ENCODE assay signal across 21 cellular contexts in the genomic region with DNA sequence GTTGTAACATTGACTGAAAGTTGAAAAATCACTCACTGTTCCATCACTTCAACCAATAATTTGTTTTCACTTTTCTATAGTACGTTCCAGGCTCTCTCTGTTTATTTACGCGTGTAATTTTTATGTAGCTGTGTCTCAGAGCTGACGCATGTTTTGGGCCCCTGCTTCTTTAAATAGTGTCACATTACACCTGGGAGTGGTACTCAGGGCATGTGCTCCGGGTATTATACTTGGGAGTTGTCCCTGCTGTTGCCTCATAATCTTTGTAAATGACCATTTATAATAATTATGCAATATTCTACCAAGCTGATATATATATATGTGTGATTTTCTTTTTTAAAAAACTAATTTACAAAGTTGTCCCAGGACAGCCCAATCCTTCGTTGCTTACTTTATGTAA.
DNase-seq lines count a peak whose midpoint lies in the region; ATAC-seq and TF ChIP-seq lines count a peak whose summit lies in the region.
"Had no signal": no experiment of that assay in that cellular context is flagged by ENCODE, and none has a peak within 500 bp of the region (broad histone marks: within the 10 kb centered on the region; RNA-seq: fewer than 3 reads in every experiment).

No MANE protein-coding gene starts in this region.

- CTCF ChIA-PET in HCT116 (lab: Charles Lee): no interaction called here
- CTCF ChIA-PET in Caco-2 (lab: Charles Lee): no interaction called here

- H3K27me3 ChIP-seq in HCT116 (ENCODE audit: insufficient read depth, low read length): no peaks in the 10 kb centered on the region
- no peaks in the 10 kb centered on the region for H3K27me3 ChIP-seq in Caco-2 (replicated peaks; ENCODE audit: control insufficient read depth, insufficient read depth, low read length)
- H3K27me3 ChIP-seq: transverse colon had no signal

- H3K9me2 ChIP-seq in HCT116 (ENCODE audit: insufficient read depth): no peaks in the 10 kb centered on the region

- ATAC-seq in HCT116: no peak

- BruUV-seq in HCT116 (replicated peaks; lab: Mats Ljungman, UMichigan) (no TSS peak), Caco-2 (replicated peaks; lab: Mats Ljungman, UMichigan) (no TSS peak)

- TF ChIP-seq RAD21 in HCT116 (IDR thresholded peaks at IDR 0.05; ENCODE audit: low read depth): no peak

- H3K4me1 Mint-ChIP-seq in Caco-2 (ENCODE audit: low read depth, unreplicated experiment) (no peaks in the 10 kb centered on the region), HFFc6 (ENCODE audit: low read depth) (peaks cover 48% of the 10 kb centered on the region)
- H3K4me1 Mint-ChIP-seq: central memory CD8-positive, alpha-beta T cell; memory B cell had no signal

- H3K4me3 Mint-ChIP-seq in Caco-2 (ENCODE audit: unreplicated experiment): no peak overlapping the region
- H3K4me3 Mint-ChIP-seq in HFFc6: no peak overlapping the region
- H3K4me3 Mint-ChIP-seq: activated naive CD8-positive, alpha-beta T cell treated with anti-CD3 and anti-CD28 coated beads for 36 hours; CD4-positive, CD25-positive, alpha-beta regulatory T cell; central memory CD8-positive, alpha-beta T cell; memory B cell had no signal

- POLR2A ChIA-PET in HCT116 (lab: Charles Lee): no interaction called here
- POLR2A ChIA-PET in Caco-2 (lab: Charles Lee): no interaction called here

- H3K4me1 ChIP-seq in HCT116 (ENCODE audit: control insufficient read depth in 1 of 2, insufficient read depth in 2 of 2, low read length in 2 of 2) (peaks cover 14 to 69% of the 10 kb centered on the region in 2 experiments), Caco-2 (no peaks in the 10 kb centered on the region)

- no peak overlapping the region for H3K27ac ChIP-seq in HCT116 (ENCODE audit: low read depth, low read length)
- H3K27ac ChIP-seq: transverse colon had no signal

- peak overlapping the region; percentile 22 for H2AFZ ChIP-seq in HCT116 (ENCODE audit: low read depth, low read length, poor library complexity, severe bottlenecking)

- H3K79me2 ChIP-seq in HCT116 (ENCODE audit: insufficient read depth, low read length): no peaks in the 10 kb centered on the region

- no peaks in the 10 kb centered on the region for H3K36me3 Mint-ChIP-seq in Caco-2 (ENCODE audit: insufficient read depth, unreplicated experiment)
- H3K36me3 Mint-ChIP-seq in HFFc6 (ENCODE audit: low read depth): no peaks in the 10 kb centered on the region
- H3K36me3 Mint-ChIP-seq: activated naive CD8-positive, alpha-beta T cell treated with anti-CD3 and anti-CD28 coated beads for 36 hours; CD4-positive, CD25-positive, alpha-beta regulatory T cell; memory B cell had no signal

- H3K27me3 Mint-ChIP-seq in Caco-2 (ENCODE audit: insufficient read depth, unreplicated experiment) (no peaks in the 10 kb centered on the region), HFFc6 (ENCODE audit: insufficient read depth) (peaks cover 2% of the 10 kb centered on the region; the same call in 1 of the 2 replicates)
- H3K27me3 Mint-ChIP-seq: activated naive CD8-positive, alpha-beta T cell treated with anti-CD3 and anti-CD28 coated beads for 36 hours; CD4-positive, CD25-positive, alpha-beta regulatory T cell; central memory CD8-positive, alpha-beta T cell; memory B cell had no signal

- TF ChIP-seq CTCF in HCT116 (IDR thresholded peaks at IDR 0.05 in 2 of 3, conservative IDR thresholded peaks at IDR 0.05 in 1 of 3; ENCODE audit: borderline replicate concordance in 1 of 3, insufficient read depth in 1 of 3, low read depth in 2 of 3, low read length in 2 of 3): no peak
- no peak for TF ChIP-seq CTCF in Caco-2 (IDR thresholded peaks at IDR 0.05; ENCODE audit: insufficient read depth in 1 of 2, low read depth in 1 of 2, low read length in 1 of 2, severe bottlenecking in 1 of 2, unreplicated experiment in 1 of 2)
- TF ChIP-seq CTCF in HFFc6 (IDR thresholded peaks at IDR 0.05): no peak

- no peak overlapping the region for H3K4me3 ChIP-seq in HCT116 (replicated peaks in 1 of 2; ENCODE audit: low read depth in 1 of 2, low read length in 2 of 2)
- H3K4me3 ChIP-seq in Caco-2 (ENCODE audit: low read depth, low read length): no peak overlapping the region
- H3K4me3 ChIP-seq: transverse colon had no signal

- H3K27ac Mint-ChIP-seq in Caco-2 (ENCODE audit: unreplicated experiment) (no peak overlapping the region), HFFc6 (no peak overlapping the region)
- H3K27ac Mint-ChIP-seq: activated naive CD8-positive, alpha-beta T cell treated with anti-CD3 and anti-CD28 coated beads for 36 hours; memory B cell had no signal

- H4K20me1 ChIP-seq in HCT116 (ENCODE audit: insufficient read depth): no peaks in the 10 kb centered on the region

- TF ChIP-seq POLR2A in HCT116 (IDR thresholded peaks at IDR 0.05; ENCODE audit: borderline replicate concordance, extremely low read depth, insufficient read depth, insufficient read length): no peak

- no peak overlapping the region for H3K9ac ChIP-seq in HCT116 (ENCODE audit: low read length)

- peak overlapping the region; percentile 60; the same call in 1 of the 2 replicates for H3K4me2 ChIP-seq in HCT116 (ENCODE audit: low read length)

- peak; percentile 89 for DNase-seq in DMS53 (lab: John Stamatoyannopoulos, UW)
- no peak for DNase-seq in HCT116 (ENCODE audit: low read depth, low spot score)
- peak; percentile 40 for DNase-seq in NCI-H69 (lab: John Stamatoyannopoulos, UW)
- peak; percentile 50 for DNase-seq in left kidney (ENCODE audit: low read depth, low spot score)
- DNase-seq in activated naive CD4-positive, alpha-beta T cell treated with Interleukin-2 at 50 U/mL for 16 hours: no peak
- no peak for DNase-seq in Caco-2
- no peak for DNase-seq in HFFc6
- DNase-seq: activated CD4-positive, alpha-beta T cell treated with anti-CD3 and anti-CD28 coated beads, Interleukin-2, amount 50 U/mL, for 1 hour; activated naive CD8-positive, alpha-beta T cell treated with anti-CD3 and anti-CD28 coated beads for 36 hours; CD4-positive, CD25-positive, alpha-beta regulatory T cell; dermis blood vessel endothelial cell; DMS79; GF-D8; islet precursor cell; KG1; NCI-H1694; NCI-H446 treated with DMSO at 0.1 percent for 48 hours; T1000; transverse colon had no signal

- RAD21 ChIA-PET in HCT116 (lab: Charles Lee; ENCODE audit: low non-redundant PET in 1 of 2, low total read pairs in 2 of 2, uncharacterized antibody in 2 of 2, unreplicated experiment in 2 of 2): no interaction called here

- H3K36me3 ChIP-seq in HCT116 (ENCODE audit: control insufficient read depth in 1 of 2, insufficient read depth in 2 of 2, low read length in 2 of 2): no peaks in the 10 kb centered on the region
- no peaks in the 10 kb centered on the region for H3K36me3 ChIP-seq in Caco-2 (ENCODE audit: control insufficient read depth, insufficient read depth, low read length)
- H3K36me3 ChIP-seq: transverse colon had no signal

- no peaks in the 10 kb centered on the region for H3K9me3 ChIP-seq in HCT116 (ENCODE audit: control insufficient read depth in 1 of 2, insufficient read depth in 1 of 2, low read depth in 1 of 2, low read length in 2 of 2)
- no peaks in the 10 kb centered on the region for H3K9me3 ChIP-seq in Caco-2
- H3K9me3 ChIP-seq: transverse colon had no signal

- H3K9me3 Mint-ChIP-seq in Caco-2 (ENCODE audit: unreplicated experiment) (no peaks in the 10 kb centered on the region), HFFc6 (no peaks in the 10 kb centered on the region)
- H3K9me3 Mint-ChIP-seq: activated naive CD8-positive, alpha-beta T cell treated with anti-CD3 and anti-CD28 coated beads for 36 hours; CD4-positive, CD25-positive, alpha-beta regulatory T cell; central memory CD8-positive, alpha-beta T cell; memory B cell had no signal

- intact Hi-C loops in HCT116 (cut with micrococcal nuclease) (no loop called here), Caco-2 (cut with micrococcal nuclease; ENCODE audit: unreplicated experiment) (no loop called here)

TF ChIP-seq in HCT116, 20 proteins besides CTCF, POLR2A, EP300 and RAD21:
- no peak for TF ChIP-seq EZH2 (IDR thresholded peaks at IDR 0.05)
- TF ChIP-seq CBX3 (IDR thresholded peaks at IDR 0.05; ENCODE audit: low read depth): no peak
- TF ChIP-seq, protein P1, sequence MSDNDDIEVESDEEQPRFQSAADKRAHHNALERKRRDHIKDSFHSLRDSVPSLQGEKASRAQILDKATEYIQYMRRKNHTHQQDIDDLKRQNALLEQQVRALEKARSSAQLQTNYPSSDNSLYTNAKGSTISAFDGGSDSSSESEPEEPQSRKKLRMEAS (IDR thresholded peaks at IDR 0.05): peak; percentile 15; the same call in 1 of the 2 replicates
- no peak for TF ChIP-seq SIN3A (IDR thresholded peaks at IDR 0.05; ENCODE audit: low read depth)
- TF ChIP-seq, protein P2, sequence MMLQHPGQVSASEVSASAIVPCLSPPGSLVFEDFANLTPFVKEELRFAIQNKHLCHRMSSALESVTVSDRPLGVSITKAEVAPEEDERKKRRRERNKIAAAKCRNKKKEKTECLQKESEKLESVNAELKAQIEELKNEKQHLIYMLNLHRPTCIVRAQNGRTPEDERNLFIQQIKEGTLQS (IDR thresholded peaks at IDR 0.05): no peak
- TF ChIP-seq CEBPB (IDR thresholded peaks at IDR 0.05; ENCODE audit: low read depth): 0 out of 2 replicates have a peak, but pooled peaks have one; percentile 14
- TF ChIP-seq ELF1 (IDR thresholded peaks at IDR 0.05; ENCODE audit: borderline replicate concordance, low read depth): no peak

Comparison
In these comparisons a context has a peak if more than half of its experiments do, and no peak if none do; other contexts are left out.
1. DNase-seq: peak in DMS53 (single experiment), NCI-H69 (single experiment) and left kidney (single experiment); none in HCT116 (single experiment), activated naive CD4-positive, alpha-beta T cell treated with Interleukin-2 at 50 U/mL for 16 hours (single experiment), Caco-2 (0 of 2) and HFFc6 (single experiment).